In genomic region chr16:70381604-70382342, GRCh38 we compare ENCODE assay signal across 8 cellular contexts. TPM values are rescaled to one million over a fixed set of nuclear protein-coding genes. Genes with fewer than 3 reads are reported as not detected.
DNase-seq lines count a peak whose midpoint lies in the region; ATAC-seq and TF ChIP-seq lines count a peak whose summit lies in the region.

No MANE protein-coding gene starts in this region.

- no peaks in the 10 kb centered on the region for H3K9me3 Mint-ChIP-seq in CD8-positive, alpha-beta memory T cell

- H3K36me3 ChIP-seq in CD8-positive, alpha-beta memory T cell (ENCODE audit: insufficient read depth, low read length) = peaks cover 3% of the 10 kb centered on the region
- H3K36me3 ChIP-seq in mucosa of descending colon (ENCODE audit: low read depth) = no peaks in the 10 kb centered on the region

- peak overlapping the region; percentile 25 for H3K27ac ChIP-seq in CD8-positive, alpha-beta memory T cell (ENCODE audit: low read depth, low read length)
- peak overlapping the region; percentile 91 for H3K27ac ChIP-seq in HL-60 (replicated peaks)

- intact Hi-C loops in mucosa of descending colon (cut with DNase I, micrococcal nuclease) = no loop called here

- peaks cover 18 to 21% (median 19%) of the 10 kb centered on the region in 3 donors for H3K4me1 Mint-ChIP-seq in CD8-positive, alpha-beta memory T cell

- H3K27ac Mint-ChIP-seq in CD8-positive, alpha-beta memory T cell = peak overlapping the region; percentile 85 to 98 (median 92)

- peak; percentile 45 for ATAC-seq in mucosa of descending colon
- ATAC-seq in GM18868 (IDR thresholded peaks at IDR 0.05; ENCODE audit: unreplicated experiment) = no peak

- CTCF ChIA-PET in CD8-positive, alpha-beta memory T cell (lab: Charles Lee) = interaction anchor here (0.6 to 1.7 kb wide), 7 partner anchors 13 to 272 kb away, joined by 3 to 9 read pairs (median 3); partner anchors contain the start of genes DDX19A, FCSK and ST3GAL2

- H3K4me1 ChIP-seq in CD8-positive, alpha-beta memory T cell (ENCODE audit: insufficient read depth, low read length) = peaks cover 16% of the 10 kb centered on the region
- H3K4me1 ChIP-seq in mucosa of descending colon (ENCODE audit: low read depth) = peaks cover 15% of the 10 kb centered on the region

- peak overlapping the region; percentile 66 for H3K4me3 ChIP-seq in CD8-positive, alpha-beta memory T cell (ENCODE audit: low read length)
- H3K4me3 ChIP-seq in HL-60 (replicated peaks; ENCODE audit: insufficient read depth, low read length) (peak overlapping the region; percentile 84), cardiac fibroblast (replicated peaks in 1 of 2; ENCODE audit: low read depth in 2 of 2, low read length in 2 of 2) (peak overlapping the region; percentile 41 to 59), mucosa of descending colon (peak overlapping the region; percentile 57)

- H3K27me3 Mint-ChIP-seq in CD8-positive, alpha-beta memory T cell = no peaks in the 10 kb centered on the region

- H3K9me3 ChIP-seq in CD8-positive, alpha-beta memory T cell (ENCODE audit: low read length) = no peaks in the 10 kb centered on the region
- H3K9me3 ChIP-seq in mucosa of descending colon = no peaks in the 10 kb centered on the region

- DNase-seq in CD8-positive, alpha-beta memory T cell = no peak
- no peak for DNase-seq in HL-60 (ENCODE audit: low read depth in 1 of 2, low spot score in 1 of 2)
- no peak for DNase-seq in cardiac fibroblast (ENCODE audit: low read depth in 2 of 2)
- DNase-seq in mucosa of descending colon = no peak
- no peak for DNase-seq in KG1 (lab: John Stamatoyannopoulos, UW)
- no peak for DNase-seq in effector CD8-positive, alpha-beta T cell (lab: John Stamatoyannopoulos, UW)
- no peak for DNase-seq in putamen (ENCODE audit: low spot score)

- POLR2A ChIA-PET in CD8-positive, alpha-beta memory T cell (lab: Charles Lee) = interaction anchor here (0.6 to 3.1 kb wide), 12 partner anchors 10 to 1537 kb away, joined by 3 to 27 read pairs (median 6); partner anchors contain the start of genes AARS1, COG4, DDX19A and DDX19B

- H3K36me3 Mint-ChIP-seq in CD8-positive, alpha-beta memory T cell = peaks cover 0 to 24% (median 4%) of the 10 kb centered on the region in 3 donors

- no peak for TF ChIP-seq CTCF in HL-60 (IDR thresholded peaks at IDR 0.05; ENCODE audit: insufficient read depth, low read length)
- no peak for TF ChIP-seq CTCF in cardiac fibroblast (IDR thresholded peaks at IDR 0.05; ENCODE audit: low read depth, low read length)
- no peak for TF ChIP-seq CTCF in mucosa of descending colon (IDR thresholded peaks at IDR 0.05)

- peak overlapping the region; percentile 92 to 99 (median 96) for H3K4me3 Mint-ChIP-seq in CD8-positive, alpha-beta memory T cell

- no peaks in the 10 kb centered on the region for H3K27me3 ChIP-seq in CD8-positive, alpha-beta memory T cell (ENCODE audit: insufficient read depth, low read length, poor library complexity, severe bottlenecking)
- H3K27me3 ChIP-seq in HL-60 (ENCODE audit: insufficient read depth, poor library complexity, severe bottlenecking) = no peaks in the 10 kb centered on the region

RNA-seq across cellular contexts. Expression of gene DDX19A, which starts 35.1 kb away (rescaled TPM):
- 10 to 100 TPM; 73.6 to 76.1 TPM for total RNA-seq in CD8-positive, alpha-beta memory T cell
- polyA plus RNA-seq in CD8-positive, alpha-beta memory T cell = 45.3 TPM
- total RNA-seq in mucosa of descending colon = 10 to 100 TPM; 19.1 to 34.7 (median 21.4) TPM

RNA-seq across cellular contexts. Expression of gene ST3GAL2, which starts 57.1 kb away (rescaled TPM):
- 10 to 100 TPM; 24.2 to 24.8 TPM for total RNA-seq in CD8-positive, alpha-beta memory T cell
- polyA plus RNA-seq in CD8-positive, alpha-beta memory T cell = 20.1 TPM
- 10 to 100 TPM in 1 of 3 donors, 1 to 10 TPM in 2; 4.2 to 22.4 (median 9.5) TPM for total RNA-seq in mucosa of descending colon
